Comparison of ENCODE assay signal across 22 cellular contexts in the genomic region with DNA sequence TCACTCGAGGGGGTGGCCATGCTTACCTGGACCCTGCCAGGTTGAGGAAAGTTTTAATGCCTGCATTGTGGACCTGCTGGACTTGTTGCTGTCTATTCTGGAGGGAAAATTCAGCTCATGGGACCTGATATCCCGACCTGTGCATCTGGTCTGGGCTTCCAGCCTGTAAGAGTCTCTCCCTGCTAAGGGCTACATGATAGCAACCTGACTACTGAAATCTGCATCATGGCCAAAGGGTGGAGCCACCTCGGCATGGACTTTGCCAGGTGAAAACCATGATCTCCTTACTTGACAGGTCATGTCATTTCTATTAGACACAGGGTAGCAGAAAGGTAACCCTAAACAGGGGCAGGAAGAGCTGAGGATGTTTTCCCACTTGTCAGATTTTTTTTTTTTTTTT.
"Had no signal": no experiment of that assay in that cellular context is flagged by ENCODE, and none has a peak within 500 bp of the region (broad histone marks: within the 10 kb centered on the region; RNA-seq: fewer than 3 reads in every experiment).

No MANE protein-coding gene starts in this region.

- FAIRE-seq: endometrium had no signal

- H3K4me3 ChIP-seq: body of pancreas, cardiac muscle cell, heart right ventricle, left lung, spleen, upper lobe of left lung had no signal

- H3K4me1 Mint-ChIP-seq: activated CD4-positive, alpha-beta T cell treated with anti-CD3 and anti-CD28 coated beads for 36 hours; activated naive CD8-positive, alpha-beta T cell treated with anti-CD3 and anti-CD28 coated beads, Interleukin-2, amount 50 U/mL, for 24 hours; natural killer cell had no signal

- H3K9me3 Mint-ChIP-seq: activated B cell treated with CpG ODN at 0.5 μM for 24 hours; activated naive CD8-positive, alpha-beta T cell treated with anti-CD3 and anti-CD28 coated beads, Interleukin-2, amount 50 U/mL, for 24 hours; mesothelial cell of epicardium; natural killer cell; T-helper 1 cell treated with Interleukin-12 subunit alpha and Interleukin-12 subunit beta and Interleukin-4 antibody, amounts not matched to agents 30 μg/mL and 1 μg/mL, for 36 hours had no signal

- H3K36me3 ChIP-seq: cardiac muscle cell, heart right ventricle, left lung, spleen, upper lobe of left lung had no signal

- H3K27ac Mint-ChIP-seq: activated B cell treated with CpG ODN at 0.5 μM for 24 hours; activated CD4-positive, alpha-beta T cell treated with anti-CD3 and anti-CD28 coated beads for 36 hours; activated naive CD8-positive, alpha-beta T cell treated with anti-CD3 and anti-CD28 coated beads, Interleukin-2, amount 50 U/mL, for 24 hours; mesothelial cell of epicardium; natural killer cell; progenitor cell of endocrine pancreas; T-helper 1 cell treated with Interleukin-12 subunit alpha and Interleukin-12 subunit beta and Interleukin-4 antibody, amounts not matched to agents 30 μg/mL and 1 μg/mL, for 36 hours had no signal

- DNase-seq: activated B cell treated with CpG ODN at 0.5 μM for 24 hours; activated CD4-positive, alpha-beta T cell treated with anti-CD3 and anti-CD28 coated beads for 36 hours; activated CD4-positive, alpha-beta T cell treated with anti-CD3 and anti-CD28 coated beads, Interleukin-2, amount 50 U/mL, for 4 hours; activated gamma-delta T cell; activated naive CD4-positive, alpha-beta T cell treated with anti-CD3 and anti-CD28 coated beads, Interleukin-2, amount 50 U/mL, for 16 hours; activated naive CD8-positive, alpha-beta T cell treated with anti-CD3 and anti-CD28 coated beads, Interleukin-2, amount 50 U/mL, for 24 hours; anterior cingulate cortex; body of pancreas; heart right ventricle; left lung; natural killer cell; retina; spleen; stimulated activated CD4-positive, alpha-beta T cell treated with anti-CD3 and anti-CD28 coated beads, Interleukin-4, amount 100 ng/mL, for 1 hour; stimulated activated naive CD8-positive, alpha-beta T cell treated with anti-CD3 and anti-CD28 coated beads, Interleukin-15, Interleukin-2, amounts not matched to agents 100 U/mL and 50 U/mL, for 24 hours; T1000; upper lobe of left lung had no signal

- H3K9me3 ChIP-seq: body of pancreas, left lung, upper lobe of left lung had no signal

- H3K4me3 Mint-ChIP-seq: activated B cell treated with CpG ODN at 0.5 μM for 24 hours; activated CD4-positive, alpha-beta T cell treated with anti-CD3 and anti-CD28 coated beads for 36 hours; activated naive CD8-positive, alpha-beta T cell treated with anti-CD3 and anti-CD28 coated beads, Interleukin-2, amount 50 U/mL, for 24 hours; mesothelial cell of epicardium; natural killer cell; T-helper 1 cell treated with Interleukin-12 subunit alpha and Interleukin-12 subunit beta and Interleukin-4 antibody, amounts not matched to agents 30 μg/mL and 1 μg/mL, for 36 hours had no signal

- H3K4me1 ChIP-seq: body of pancreas, heart right ventricle, left lung, upper lobe of left lung had no signal

- H3K36me3 Mint-ChIP-seq: mesothelial cell of epicardium, natural killer cell had no signal

- H3K27ac ChIP-seq: body of pancreas, cardiac muscle cell, heart right ventricle, left lung, spleen, upper lobe of left lung had no signal

- ATAC-seq: activated CD4-positive, alpha-beta T cell treated with anti-CD3 and anti-CD28 coated beads for 36 hours; activated naive CD8-positive, alpha-beta T cell treated with anti-CD3 and anti-CD28 coated beads, Interleukin-2, amount 50 U/mL, for 24 hours; body of pancreas; heart right ventricle; left lung; natural killer cell; stimulated activated naive CD8-positive, alpha-beta T cell treated with anti-CD3 and anti-CD28 coated beads, Interleukin-15, Interleukin-2, amounts not matched to agents 100 U/mL and 50 U/mL, for 24 hours had no signal

- H3K27me3 ChIP-seq: body of pancreas, cardiac muscle cell, upper lobe of left lung had no signal
